8 cellular contexts compared by ENCODE assay signal in genomic region chr7:102749323-102749786, GRCh38. TPM values are rescaled to one million over a fixed set of nuclear protein-coding genes. Genes with fewer than 3 reads are reported as not detected.
DNase-seq lines count a peak whose midpoint lies in the region; ATAC-seq, FAIRE-seq and TF ChIP-seq lines count a peak whose summit lies in the region.
"Not testable (repeated sequence)": the region's sequence is repeated elsewhere in the genome, so short reads cannot be mapped to it uniquely, and the experiment has no call there.

No MANE protein-coding gene starts in this region.

- H3K9ac ChIP-seq in HUES64 (ENCODE audit: low read depth, low read length): peak overlapping the region; percentile 31

- not testable (repeated sequence) for H3K27me3 Mint-ChIP-seq in memory B cell

- peak overlapping the region; percentile 85 for H3K4me3 Mint-ChIP-seq in memory B cell

- H3K27ac Mint-ChIP-seq in memory B cell: not testable (repeated sequence)

- FAIRE-seq in GM12892 (lab: Jason Lieb, UNC): peak; percentile 89

- H3K9me3 Mint-ChIP-seq in memory B cell: not testable (repeated sequence)

- H3K27ac ChIP-seq in HUES64 (ENCODE audit: low read depth, low read length): peak overlapping the region; percentile 45; the same call in 1 of the 2 replicates
- peak overlapping the region; percentile 44 for H3K27ac ChIP-seq in WERI-Rb-1
- peak overlapping the region; percentile 27 to 86 (median 66) for H3K27ac ChIP-seq in body of pancreas
- H3K27ac ChIP-seq in aorta (ENCODE audit: low read depth in 1 of 2, low read length in 2 of 2): not testable (repeated sequence)

- TF ChIP-seq POLR2A in GM12892 (IDR thresholded peaks at IDR 0.05; ENCODE audit: low read depth, low read length); body of pancreas (IDR thresholded peaks at IDR 0.05): not testable (repeated sequence)

- H3K27me3 ChIP-seq in HUES64 (ENCODE audit: insufficient read depth, low read length); WERI-Rb-1 (ENCODE audit: insufficient read depth, low read depth, severe bottlenecking); body of pancreas; aorta (ENCODE audit: control insufficient read depth in 1 of 2, insufficient read depth in 2 of 2, low read length in 1 of 2): not testable (repeated sequence)

- DNase-seq in GM12892 (ENCODE audit: insufficient read length); WERI-Rb-1; body of pancreas; fibroblast of the aortic adventitia (ENCODE audit: low read depth); memory B cell (ENCODE audit: low spot score in 2 of 2); aorta: not testable (repeated sequence)
- DNase-seq in retina: peak; percentile 10

- H3K36me3 Mint-ChIP-seq in memory B cell: not testable (repeated sequence)

- H3K4me1 Mint-ChIP-seq in memory B cell: not testable (repeated sequence)

- not testable (repeated sequence) for TF ChIP-seq CTCF in WERI-Rb-1 (IDR thresholded peaks at IDR 0.05; ENCODE audit: low read depth, low read length); body of pancreas (IDR thresholded peaks at IDR 0.05); fibroblast of the aortic adventitia (IDR thresholded peaks at IDR 0.05; ENCODE audit: insufficient read depth, low read length)

- H3K4me1 ChIP-seq in HUES64 (ENCODE audit: insufficient read depth, low read length); aorta (ENCODE audit: control insufficient read depth in 1 of 2, insufficient read depth in 2 of 2, low read length in 2 of 2): not testable (repeated sequence)
- H3K4me1 ChIP-seq in body of pancreas: peaks cover 20% of the 10 kb centered on the region

- intact Hi-C loops in body of pancreas (cut with DNase I); aorta (cut with DNase I): not testable (repeated sequence)

- 5% methylated on average over 8 of the region's 38 CpGs for WGBS in HUES64
- 5 to 10% methylated on average over 5 to 16 of the region's 38 CpGs for WGBS in body of pancreas, 2 donors
- WGBS in aorta, 2 donors: 5 to 10% methylated on average over 11 to 26 of the region's 38 CpGs

- H3K4me3 ChIP-seq in HUES64 (ENCODE audit: low read length) (peak overlapping the region; percentile 64), WERI-Rb-1 (ENCODE audit: low read depth, low read length) (peak overlapping the region; percentile 73), body of pancreas (peak overlapping the region; percentile 36), fibroblast of the aortic adventitia (ENCODE audit: low read depth, low read length) (peak overlapping the region; percentile 71), aorta (ENCODE audit: low read length in 2 of 2) (peak overlapping the region; percentile 60 to 80)

- not testable (repeated sequence) for ATAC-seq in body of pancreas; memory B cell (ENCODE audit: low read depth)
- ATAC-seq in aorta (ENCODE audit: low FRiP score): peak; percentile 67

- H3K9me3 ChIP-seq in HUES64 (ENCODE audit: insufficient read depth, low read depth, low read length); WERI-Rb-1 (ENCODE audit: severe bottlenecking); body of pancreas; aorta (ENCODE audit: control insufficient read depth, low read length): not testable (repeated sequence)

- not testable (repeated sequence) for H3K36me3 ChIP-seq in HUES64 (ENCODE audit: insufficient read depth, low read length); WERI-Rb-1; body of pancreas (replicated peaks in 1 of 2; ENCODE audit: insufficient read depth in 1 of 2, low read depth in 2 of 2); aorta (ENCODE audit: control insufficient read depth in 1 of 2, insufficient read depth in 2 of 2, low read length in 1 of 2)

RNA-seq across cellular contexts. Expression of gene FAM185A, which starts 0.6 kb away (rescaled TPM):
- polyA plus RNA-seq in GM12892 (2012; ENCODE audit: missing spikeins): 7.7 TPM
- 4.9 TPM for polyA plus RNA-seq in HUES64 (2013, experiment 1 of 2)
- 3.9 TPM for polyA plus RNA-seq in HUES64 (2013, experiment 2 of 2)
- 10 to 100 TPM; 19.7 to 21.4 TPM for total RNA-seq in body of pancreas
- total RNA-seq in fibroblast of the aortic adventitia (ENCODE audit: low replicate concordance): 8.4 and 35.3 TPM in 2 replicates
- total RNA-seq in aorta: 10 to 100 TPM in 1 of 2 donors, 1 to 10 TPM in 1; 6.5 to 12.6 TPM
- polyA plus RNA-seq in aorta: 1 to 10 TPM; 3.6 to 6.1 TPM
